ENCODE assay signal across 27 cellular contexts in genomic region chr6:145673504-145673903, GRCh38.
"Had no signal": no experiment of that assay in that cellular context is flagged by ENCODE, and none has a peak within 500 bp of the region (broad histone marks: within the 10 kb centered on the region; RNA-seq: fewer than 3 reads in every experiment).

No MANE protein-coding gene starts in this region.

- H3K4me3 ChIP-seq: adrenal gland, body of pancreas, colonic mucosa, heart left ventricle, left ventricle myocardium inferior, lung, pancreas, psoas muscle, uterus had no signal

- H3K9me3 Mint-ChIP-seq: stimulated activated naive CD8-positive, alpha-beta T cell treated with anti-CD3 and anti-CD28 coated beads, Interleukin-15, Interleukin-2, amounts not matched to agents 100 ng/mL and 50 ng/mL, for 24 hours; T-helper 2 cell treated with Interferon-gamma antibody and Interleukin-4, amounts not matched to agents 5 μg/mL and 100 μg/mL, for 36 hours; type B pancreatic cell had no signal

- H3K27me3 ChIP-seq: adrenal gland, body of pancreas, colonic mucosa, heart left ventricle, pancreas, uterus had no signal

- FAIRE-seq: pancreas had no signal

- H3K9me3 ChIP-seq: adrenal gland, body of pancreas, colonic mucosa, pancreas, uterus had no signal

- H3K27ac ChIP-seq: adrenal gland, body of pancreas, colonic mucosa, heart left ventricle, left ventricle myocardium inferior, pancreas, psoas muscle, uterus had no signal

- H3K4me3 Mint-ChIP-seq: activated CD4-positive, alpha-beta T cell treated with anti-CD3 and anti-CD28 coated beads for 36 hours; activated CD8-positive, alpha-beta memory T cell treated with anti-CD3 and anti-CD28 coated beads, Interleukin-2, amount 10 ng/mL, durations not matched to agents 7 days and 5 days; activated CD8-positive, alpha-beta T cell treated with anti-CD3 and anti-CD28 coated beads, Interleukin-2, amount 10 ng/mL, durations not matched to agents 7 days and 5 days; activated naive CD4-positive, alpha-beta T cell treated with anti-CD3 and anti-CD28 coated beads for 36 hours; activated naive CD8-positive, alpha-beta T cell treated with anti-CD3 and anti-CD28 coated beads for 36 hours; nephron; stimulated activated naive CD8-positive, alpha-beta T cell treated with anti-CD3 and anti-CD28 coated beads, Interleukin-15, Interleukin-2, amounts not matched to agents 100 ng/mL and 50 ng/mL, for 24 hours; T-helper 2 cell treated with Interferon-gamma antibody and Interleukin-4, amounts not matched to agents 5 μg/mL and 100 μg/mL, for 36 hours; type B pancreatic cell had no signal

- H3K4me1 Mint-ChIP-seq: activated CD4-positive, alpha-beta T cell treated with anti-CD3 and anti-CD28 coated beads for 36 hours; nephron had no signal

- H3K36me3 Mint-ChIP-seq: type B pancreatic cell had no signal

- H3K27ac Mint-ChIP-seq: activated CD4-positive, alpha-beta T cell treated with anti-CD3 and anti-CD28 coated beads for 36 hours; activated CD8-positive, alpha-beta memory T cell treated with anti-CD3 and anti-CD28 coated beads, Interleukin-2, amount 10 ng/mL, durations not matched to agents 7 days and 5 days; activated CD8-positive, alpha-beta T cell treated with anti-CD3 and anti-CD28 coated beads, Interleukin-2, amount 10 ng/mL, durations not matched to agents 7 days and 5 days; activated naive CD4-positive, alpha-beta T cell treated with anti-CD3 and anti-CD28 coated beads for 36 hours; activated naive CD8-positive, alpha-beta T cell treated with anti-CD3 and anti-CD28 coated beads for 36 hours; nephron; stimulated activated naive CD8-positive, alpha-beta T cell treated with anti-CD3 and anti-CD28 coated beads, Interleukin-15, Interleukin-2, amounts not matched to agents 100 ng/mL and 50 ng/mL, for 24 hours; T-helper 2 cell treated with Interferon-gamma antibody and Interleukin-4, amounts not matched to agents 5 μg/mL and 100 μg/mL, for 36 hours; type B pancreatic cell had no signal

- DNase-seq: activated CD4-positive, alpha-beta T cell treated with anti-CD3 and anti-CD28 coated beads for 36 hours; activated CD4-positive, CD25-positive, alpha-beta regulatory T cell; activated CD8-positive, alpha-beta memory T cell treated with anti-CD3 and anti-CD28 coated beads, Interleukin-2, amount 10 ng/mL, durations not matched to agents 7 days and 5 days; activated CD8-positive, alpha-beta T cell treated with anti-CD3 and anti-CD28 coated beads, Interleukin-2, amount 10 ng/mL, durations not matched to agents 7 days and 5 days; activated effector memory CD4-positive, alpha-beta T cell treated with anti-CD3 and anti-CD28 coated beads, Interleukin-2, amount 50 U/mL, for 16 hours; activated naive CD4-positive, alpha-beta T cell treated with anti-CD3 and anti-CD28 coated beads for 36 hours; activated naive CD8-positive, alpha-beta T cell treated with anti-CD3 and anti-CD28 coated beads for 36 hours; activated T-cell treated with anti-CD3 and anti-CD28 coated beads for 4 hours; adrenal gland; aorta; body of pancreas; cerebellar nuclear complex; colonic mucosa; foreskin fibroblast; heart left ventricle; left ventricle myocardium inferior; nucleus accumbens; psoas muscle; T-helper 1 cell; uterus had no signal

- ATAC-seq: activated CD4-positive, alpha-beta T cell treated with anti-CD3 and anti-CD28 coated beads for 36 hours; activated CD8-positive, alpha-beta memory T cell treated with anti-CD3 and anti-CD28 coated beads, Interleukin-2, amount 10 ng/mL, durations not matched to agents 7 days and 5 days; activated CD8-positive, alpha-beta T cell treated with anti-CD3 and anti-CD28 coated beads, Interleukin-2, amount 10 ng/mL, durations not matched to agents 7 days and 5 days; body of pancreas; esophagus mucosa; heart left ventricle; pancreas; psoas muscle had no signal

- H3K4me1 ChIP-seq: body of pancreas, colonic mucosa, pancreas, uterus had no signal

- H3K36me3 ChIP-seq: adrenal gland, colonic mucosa, pancreas, uterus had no signal

- H3K27me3 Mint-ChIP-seq: activated CD4-positive, alpha-beta T cell treated with anti-CD3 and anti-CD28 coated beads for 36 hours; activated CD8-positive, alpha-beta memory T cell treated with anti-CD3 and anti-CD28 coated beads, Interleukin-2, amount 10 ng/mL, durations not matched to agents 7 days and 5 days; activated naive CD8-positive, alpha-beta T cell treated with anti-CD3 and anti-CD28 coated beads for 36 hours; stimulated activated naive CD8-positive, alpha-beta T cell treated with anti-CD3 and anti-CD28 coated beads, Interleukin-15, Interleukin-2, amounts not matched to agents 100 ng/mL and 50 ng/mL, for 24 hours; type B pancreatic cell had no signal
